1 cellular context compared by ENCODE assay signal in the genomic region with DNA sequence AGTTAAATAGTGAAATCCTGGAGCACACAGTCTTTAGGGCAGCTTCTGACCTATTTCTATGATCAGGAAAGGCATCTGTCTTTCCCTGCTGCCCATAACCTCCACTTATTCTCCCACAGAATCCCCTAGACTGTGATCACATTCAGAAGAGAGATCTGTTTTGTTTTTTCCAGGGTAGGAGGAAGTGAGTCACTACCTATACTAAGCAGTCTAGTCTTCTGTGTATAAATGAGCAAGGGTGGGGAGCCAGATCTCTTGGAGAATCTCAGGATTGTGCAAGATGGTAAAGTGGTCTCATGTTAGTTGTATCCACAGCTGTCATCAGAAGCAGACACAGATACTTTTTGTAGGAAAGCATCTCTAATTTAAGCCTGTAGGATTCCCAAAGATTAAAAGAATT.
TF ChIP-seq lines count a peak whose summit lies in the region.

No MANE protein-coding gene starts in this region.

TF ChIP-seq in HCT116, 20 proteins besides CTCF, POLR2A, EP300 and RAD21 (continued from another document):
- TF ChIP-seq EGR1 (IDR thresholded peaks at IDR 0.05; ENCODE audit: low read depth) (no peak), YY1 (IDR thresholded peaks at IDR 0.05; ENCODE audit: extremely low read depth, insufficient replicate concordance, low read depth, low read length) (no peak), CBX3 (IDR thresholded peaks at IDR 0.05; ENCODE audit: low read depth) (no peak)
TF ChIP-seq in HCT116: peak in this region for 3.
